In the genomic region with DNA sequence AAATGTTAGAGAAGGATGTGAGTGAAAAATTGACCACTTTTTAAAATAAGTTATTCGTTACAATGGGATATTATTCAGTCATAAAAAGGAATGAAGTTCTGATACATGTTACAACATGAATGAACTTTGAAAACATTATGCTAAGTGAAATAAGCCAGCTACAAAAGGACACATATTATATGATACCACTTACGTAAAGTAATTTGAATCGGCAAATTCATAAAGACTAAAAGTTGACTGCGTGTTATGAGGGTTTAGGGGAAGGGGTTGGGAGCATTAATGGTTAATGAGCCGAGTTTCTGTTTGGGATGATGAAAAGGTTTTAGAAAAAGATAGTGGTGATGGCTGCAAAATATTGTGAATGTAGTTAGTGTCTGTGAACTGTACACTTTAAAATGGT, we compare ENCODE assay signal across 28 cellular contexts.
"Had no signal": no experiment of that assay in that cellular context is flagged by ENCODE, and none has a peak within 500 bp of the region (broad histone marks: within the 10 kb centered on the region; RNA-seq: fewer than 3 reads in every experiment).

No MANE protein-coding gene starts in this region.

- H3K9me3 Mint-ChIP-seq: naive thymus-derived CD4-positive, alpha-beta T cell; natural killer cell; nephron; neural crest cell; stimulated activated effector memory CD8-positive, alpha-beta T cell treated with anti-CD3 and anti-CD28 coated beads, Interleukin-12 subunit alpha, Interleukin-12 subunit beta, amount 100 ng/mL, for 72 hours; stimulated activated naive B cell treated with anti-CD40 and anti-IgM and Interleukin-4, amounts not matched to agents 10 μg/mL and 1 μg/mL and 100 μg/mL, for 72 hours; stimulated activated naive CD8-positive, alpha-beta T cell treated with anti-CD3 and anti-CD28 coated beads, Interleukin-15, Interleukin-2, amounts not matched to agents 100 ng/mL and 50 ng/mL, for 24 hours; type B pancreatic cell had no signal

- H3K4me1 Mint-ChIP-seq: nephron, neural crest cell had no signal

- H3K27ac ChIP-seq: pancreas, psoas muscle, right lobe of liver, sigmoid colon, stomach, thoracic aorta, thyroid gland, transverse colon, upper lobe of right lung, uterus had no signal

- H3K36me3 Mint-ChIP-seq: natural killer cell; stimulated activated effector memory CD8-positive, alpha-beta T cell treated with anti-CD3 and anti-CD28 coated beads, Interleukin-12 subunit alpha, Interleukin-12 subunit beta, amount 100 ng/mL, for 72 hours; type B pancreatic cell had no signal

- H3K4me3 ChIP-seq: pancreas, psoas muscle, right lobe of liver, sigmoid colon, stomach, thoracic aorta, thyroid gland, transverse colon, upper lobe of right lung, uterus had no signal

- H3K9me3 ChIP-seq: neutrophil, pancreas, psoas muscle, right lobe of liver, sigmoid colon, stomach, thoracic aorta, thyroid gland, transverse colon, upper lobe of right lung, uterus had no signal

- DNase-seq: naive thymus-derived CD4-positive, alpha-beta T cell; natural killer cell; nucleus accumbens; pancreas; psoas muscle; right cardiac atrium; right lobe of liver; sigmoid colon; small intestine; stimulated activated CD4-positive, alpha-beta T cell treated with anti-CD3 and anti-CD28 coated beads, Interleukin-15, amount 100 ng/mL, for 24 hours; stimulated activated CD4-positive, alpha-beta T cell treated with anti-CD3 and anti-CD28 coated beads, Interleukin-2, amount 100 ng/mL, for 24 hours; stimulated activated CD4-positive, alpha-beta T cell treated with anti-CD3 and anti-CD28 coated beads, Interleukin-2, amount 100 ng/mL, for 48 hours; stimulated activated CD4-positive, alpha-beta T cell treated with anti-CD3 and anti-CD28 coated beads, Interleukin-4, amount 100 ng/mL, for 24 hours; stimulated activated naive B cell treated with anti-CD40 and anti-IgM and Interleukin-4, amounts not matched to agents 10 μg/mL and 1 μg/mL and 100 μg/mL, for 72 hours; stimulated activated naive CD4-positive, alpha-beta T cell treated with Interleukin-2 at 50 U/mL for 16 hours; stomach; thyroid gland; transverse colon; upper lobe of right lung; uterus had no signal

- ATAC-seq: naive thymus-derived CD4-positive, alpha-beta T cell; natural killer cell; pancreas; psoas muscle; right cardiac atrium; right lobe of liver; stimulated activated effector memory CD8-positive, alpha-beta T cell treated with anti-CD3 and anti-CD28 coated beads, Interleukin-12 subunit alpha, Interleukin-12 subunit beta, amount 100 ng/mL, for 72 hours; stimulated activated naive B cell treated with anti-CD40 and anti-IgM and Interleukin-4, amounts not matched to agents 10 μg/mL and 1 μg/mL and 100 μg/mL, for 72 hours; upper lobe of right lung had no signal

- H3K27me3 Mint-ChIP-seq: naive thymus-derived CD4-positive, alpha-beta T cell; progenitor cell of endocrine pancreas; stimulated activated naive B cell treated with anti-CD40 and anti-IgM and Interleukin-4, amounts not matched to agents 10 μg/mL and 1 μg/mL and 100 μg/mL, for 72 hours; stimulated activated naive CD8-positive, alpha-beta T cell treated with anti-CD3 and anti-CD28 coated beads, Interleukin-15, Interleukin-2, amounts not matched to agents 100 ng/mL and 50 ng/mL, for 24 hours; type B pancreatic cell had no signal

- H3K27ac Mint-ChIP-seq: natural killer cell; progenitor cell of endocrine pancreas; stimulated activated effector memory CD8-positive, alpha-beta T cell treated with anti-CD3 and anti-CD28 coated beads, Interleukin-12 subunit alpha, Interleukin-12 subunit beta, amount 100 ng/mL, for 72 hours; stimulated activated naive B cell treated with anti-CD40 and anti-IgM and Interleukin-4, amounts not matched to agents 10 μg/mL and 1 μg/mL and 100 μg/mL, for 72 hours; stimulated activated naive CD8-positive, alpha-beta T cell treated with anti-CD3 and anti-CD28 coated beads, Interleukin-15, Interleukin-2, amounts not matched to agents 100 ng/mL and 50 ng/mL, for 24 hours; type B pancreatic cell had no signal

- H3K4me3 Mint-ChIP-seq: naive thymus-derived CD4-positive, alpha-beta T cell; natural killer cell; nephron; neural crest cell; stimulated activated effector memory CD8-positive, alpha-beta T cell treated with anti-CD3 and anti-CD28 coated beads, Interleukin-12 subunit alpha, Interleukin-12 subunit beta, amount 100 ng/mL, for 72 hours; stimulated activated naive B cell treated with anti-CD40 and anti-IgM and Interleukin-4, amounts not matched to agents 10 μg/mL and 1 μg/mL and 100 μg/mL, for 72 hours; stimulated activated naive CD8-positive, alpha-beta T cell treated with anti-CD3 and anti-CD28 coated beads, Interleukin-15, Interleukin-2, amounts not matched to agents 100 ng/mL and 50 ng/mL, for 24 hours; type B pancreatic cell had no signal

- H3K4me1 ChIP-seq: sigmoid colon, thyroid gland, uterus had no signal

- H3K27me3 ChIP-seq: neutrophil, pancreas, right lobe of liver, sigmoid colon, stomach, thyroid gland, transverse colon, upper lobe of right lung, uterus had no signal

- H3K36me3 ChIP-seq: neutrophil, pancreas, right lobe of liver, sigmoid colon, stomach, thoracic aorta, thyroid gland, transverse colon, upper lobe of right lung, uterus had no signal

- FAIRE-seq: pancreas, small intestine had no signal
